In genomic region chrY:12905520-12905887, GRCh38 we compare ENCODE assay signal across 10 cellular contexts. TPM values are rescaled to one million over a fixed set of nuclear protein-coding genes. Genes with fewer than 3 reads are reported as not detected.
DNase-seq lines count a peak whose midpoint lies in the region; ATAC-seq and TF ChIP-seq lines count a peak whose summit lies in the region.
"Had no signal": no experiment of that assay in that cellular context is flagged by ENCODE, and none has a peak within 500 bp of the region (broad histone marks: within the 10 kb centered on the region; RNA-seq: fewer than 3 reads in every experiment).

No MANE protein-coding gene starts in this region.

- peaks cover 21% of the 10 kb centered on the region for H3K4me1 ChIP-seq in CD8-positive, alpha-beta memory T cell (ENCODE audit: insufficient read depth, low read length)
- no peaks in the 10 kb centered on the region for H3K4me1 ChIP-seq in endodermal cell (ENCODE audit: control insufficient read depth, insufficient read depth, low read length)
- H3K4me1 ChIP-seq in stomach = peaks cover 0 to 24% (median 0%) of the 10 kb centered on the region in 4 donors

- peak overlapping the region; percentile 100 for H3K4me3 ChIP-seq in CD8-positive, alpha-beta memory T cell (ENCODE audit: low read length)
- H3K4me3 ChIP-seq in endodermal cell (ENCODE audit: low read length) = peak overlapping the region; percentile 98
- H3K4me3 ChIP-seq in stomach = peak overlapping the region in 2 of 4 donors; percentile 57 to 66
- H3K4me3 ChIP-seq: cardiac muscle cell had no signal

- no peak for TF ChIP-seq POLR2A in stomach (IDR thresholded peaks at IDR 0.05)

- no peaks in the 10 kb centered on the region for H3K27me3 ChIP-seq in CD8-positive, alpha-beta memory T cell (ENCODE audit: insufficient read depth, low read length, poor library complexity, severe bottlenecking)
- H3K27me3 ChIP-seq in endodermal cell (ENCODE audit: control insufficient read depth, insufficient read depth, low read length, poor library complexity, severe bottlenecking) = no peaks in the 10 kb centered on the region
- no peaks in the 10 kb centered on the region for H3K27me3 ChIP-seq in stomach
- H3K27me3 ChIP-seq: cardiac muscle cell, tibial nerve had no signal

- TF ChIP-seq EP300 in stomach (IDR thresholded peaks at IDR 0.05) = no peak

- H3K4me1 Mint-ChIP-seq in CD8-positive, alpha-beta memory T cell = peaks cover 0 to 42% (median 0%) of the 10 kb centered on the region in 3 donors
- H3K4me1 Mint-ChIP-seq in endodermal cell (no peaks in the 10 kb centered on the region), progenitor cell of endocrine pancreas (ENCODE audit: low read depth) (no peaks in the 10 kb centered on the region)

- POLR2A ChIA-PET in CD8-positive, alpha-beta memory T cell (lab: Charles Lee) = interaction anchor here (0.9 kb wide), 1 partner anchor 244 kb away, joined by 6 read pairs; no protein-coding TSS in a partner anchor

- WGBS in endodermal cell (ENCODE audit: insufficient coverage in 1 of 2, insufficient read length in 1 of 2), 2 experiments = 0 to 2% methylated on average over 2 to 18 of the region's 19 CpGs
- 0 to 2% (median 0%) methylated on average over 14 to 19 of the region's 19 CpGs; no CpG with 5 or more reads in 2 of the 5 donors for WGBS in stomach, 5 donors

- H3K27ac ChIP-seq in CD8-positive, alpha-beta memory T cell (ENCODE audit: low read depth, low read length) = peak overlapping the region; percentile 100
- peak overlapping the region; percentile 97 for H3K27ac ChIP-seq in endodermal cell (ENCODE audit: low read depth, low read length)
- H3K27ac ChIP-seq in stomach = peak overlapping the region in 2 of 5 donors; percentile 96
- H3K27ac ChIP-seq: cardiac muscle cell had no signal

- CTCF ChIA-PET in CD8-positive, alpha-beta memory T cell (lab: Charles Lee) = no interaction called here

- peak overlapping the region; percentile 99 for H3K9ac ChIP-seq in endodermal cell (ENCODE audit: extremely low read depth, low read length, poor library complexity, severe bottlenecking)

- no peaks in the 10 kb centered on the region for H3K27me3 Mint-ChIP-seq in CD8-positive, alpha-beta memory T cell
- H3K27me3 Mint-ChIP-seq in endodermal cell (ENCODE audit: insufficient read depth) = no peaks in the 10 kb centered on the region
- H3K27me3 Mint-ChIP-seq in progenitor cell of endocrine pancreas = no peaks in the 10 kb centered on the region

- intact Hi-C loops in stomach (cut with DNase I; ENCODE audit: low total_unique reads) = no loop called here

- H3K36me3 Mint-ChIP-seq in CD8-positive, alpha-beta memory T cell = peaks cover 0 to 43% (median 0%) of the 10 kb centered on the region in 3 donors
- H3K36me3 Mint-ChIP-seq in endodermal cell (ENCODE audit: low read depth) (no peaks in the 10 kb centered on the region), progenitor cell of endocrine pancreas (ENCODE audit: insufficient read depth) (no peaks in the 10 kb centered on the region)

- H3K36me3 ChIP-seq in CD8-positive, alpha-beta memory T cell (ENCODE audit: insufficient read depth, low read length) = no peaks in the 10 kb centered on the region
- H3K36me3 ChIP-seq in endodermal cell (ENCODE audit: control insufficient read depth, insufficient read depth, low read length) (peaks cover 21% of the 10 kb centered on the region), stomach (no peaks in the 10 kb centered on the region)
- H3K36me3 ChIP-seq: cardiac muscle cell, tibial nerve had no signal

- no peak for TF ChIP-seq CTCF in endodermal cell (conservative IDR thresholded peaks at IDR 0.05)
- no peak for TF ChIP-seq CTCF in stomach (IDR thresholded peaks at IDR 0.05)
- TF ChIP-seq CTCF in progenitor cell of endocrine pancreas (IDR thresholded peaks at IDR 0.05; ENCODE audit: unreplicated experiment) = no peak

- peak overlapping the region in 2 of 8 donors; percentile 99 to 100 for H3K27ac Mint-ChIP-seq in CD8-positive, alpha-beta memory T cell
- H3K27ac Mint-ChIP-seq in endodermal cell = no peak overlapping the region
- no peak overlapping the region for H3K27ac Mint-ChIP-seq in progenitor cell of endocrine pancreas

- peak in 3 of 5 donors; percentile 54 to 85 (median 68) for DNase-seq in CD8-positive, alpha-beta memory T cell
- DNase-seq in T-helper 2 cell = peak in 4 of 5 experiments; percentile 15 to 86 (median 55)
- DNase-seq in endodermal cell = no peak
- peak; percentile 47 for DNase-seq in renal cortical epithelial cell (ENCODE audit: low read depth)
- no peak for DNase-seq in stomach
- no peak for DNase-seq in progenitor cell of endocrine pancreas (ENCODE audit: low spot score, unreplicated experiment)

- H3K9me3 ChIP-seq in CD8-positive, alpha-beta memory T cell (ENCODE audit: low read length) = no peaks in the 10 kb centered on the region
- H3K9me3 ChIP-seq in endodermal cell (ENCODE audit: control insufficient read depth, low read length) (peaks cover 5% of the 10 kb centered on the region), stomach (no peaks in the 10 kb centered on the region)
- H3K9me3 ChIP-seq: tibial nerve had no signal

- ATAC-seq in HG03045 (IDR thresholded peaks at IDR 0.05; ENCODE audit: unreplicated experiment) = peak; percentile 51
- no peak for ATAC-seq in HG03378 (IDR thresholded peaks at IDR 0.05; ENCODE audit: unreplicated experiment)

- H3K9me3 Mint-ChIP-seq in CD8-positive, alpha-beta memory T cell = no peaks in the 10 kb centered on the region
- H3K9me3 Mint-ChIP-seq in endodermal cell (no peaks in the 10 kb centered on the region), progenitor cell of endocrine pancreas (ENCODE audit: low read depth) (no peaks in the 10 kb centered on the region)

- H3K4me3 Mint-ChIP-seq in CD8-positive, alpha-beta memory T cell = peak overlapping the region in 2 of 7 donors; percentile 99
- no peak overlapping the region for H3K4me3 Mint-ChIP-seq in endodermal cell
- no peak overlapping the region for H3K4me3 Mint-ChIP-seq in progenitor cell of endocrine pancreas (ENCODE audit: low read depth)

RNA-seq across cellular contexts. Expression of gene DDX3Y, which starts 0.8 kb away (rescaled TPM):
- total RNA-seq in CD8-positive, alpha-beta memory T cell = 100 to 1,000 TPM in 1 of 2 experiments, 10 to 100 TPM in 1; 98.1 to 104 TPM
- polyA plus RNA-seq in CD8-positive, alpha-beta memory T cell = not detected
- total RNA-seq in endodermal cell (10 to 100 TPM in 1 of 2 donors, not detected in 1; 75.0 TPM), renal cortical epithelial cell (39.4 TPM in 1 of 2 replicates, not detected in the other), stomach (10 to 100 TPM in 3 of 5 donors, under 1 TPM in 1, not detected in 1; under 0.01 to 42.0 (median 27.4) TPM), progenitor cell of endocrine pancreas (not detected in 2 replicates)
- 75.3 TPM for polyA plus RNA-seq in endodermal cell (2013, experiment 1 of 2)
- polyA plus RNA-seq in endodermal cell (2013, experiment 2 of 2) = 60.4 TPM
- polyA plus RNA-seq in stomach = 10 to 100 TPM in 2 of 3 donors, under 1 TPM in 1; 0.31 to 20.2 (median 15.3) TPM
- total RNA-seq: cardiac muscle cell had no signal
- polyA plus RNA-seq: cardiac muscle cell had no signal

Comparison
In these comparisons a context has a peak if more than half of its experiments do, and no peak if none do; other contexts are left out.
1. DNase-seq: peak in CD8-positive, alpha-beta memory T cell (3 of 5), T-helper 2 cell (4 of 5) and renal cortical epithelial cell (single experiment); none in endodermal cell (single experiment), stomach (single experiment) and progenitor cell of endocrine pancreas (single experiment).